Comparison of ENCODE assay signal across 8 cellular contexts in the genomic region with DNA sequence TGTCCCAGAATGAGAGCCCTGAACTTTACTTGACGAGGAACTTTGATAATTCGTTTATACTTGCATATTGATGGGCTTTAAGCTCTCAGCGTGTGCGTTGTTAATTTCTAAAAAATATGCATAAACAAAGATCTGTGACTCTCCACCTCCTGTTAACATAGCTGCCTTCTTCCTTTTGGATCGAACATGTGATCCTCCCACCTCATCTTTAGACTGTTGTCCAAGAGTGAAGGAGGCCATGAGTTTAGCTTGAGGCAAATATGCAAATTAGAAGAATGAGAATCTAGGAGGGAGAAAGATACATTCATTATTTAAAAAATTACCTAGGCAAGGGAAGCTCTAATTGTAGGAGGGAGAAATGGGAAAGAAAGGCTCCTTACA. TPM values are rescaled to one million over a fixed set of nuclear protein-coding genes. Genes with fewer than 3 reads are reported as not detected.
A peak's percentile ranks its signal among the peaks of the same experiment; 100 is the strongest.
DNase-seq lines count a peak whose midpoint lies in the region; ATAC-seq and TF ChIP-seq lines count a peak whose summit lies in the region.

No MANE protein-coding gene starts in this region.

- peak overlapping the region; percentile 85 for H3K27ac ChIP-seq in C4-2B
- H3K27ac ChIP-seq in KOPT-K1 (ENCODE audit: low read depth, low read length, poor library complexity, severe bottlenecking), result peak overlapping the region; percentile 69

- H3K9me3 Mint-ChIP-seq in mesothelial cell of epicardium, result no peaks in the 10 kb centered on the region

- no peak for ATAC-seq in GM18873 (IDR thresholded peaks at IDR 0.05; ENCODE audit: low FRiP score, unreplicated experiment)
- no peak for ATAC-seq in GM21723 (IDR thresholded peaks at IDR 0.05; ENCODE audit: unreplicated experiment)

- DNase-seq in cardiac fibroblast (ENCODE audit: low read depth in 2 of 2) (peak; percentile 21 to 25), mesothelial cell of epicardium (ENCODE audit: low spot score in 2 of 2, unreplicated experiment in 2 of 2) (no peak), dedifferentiated amniotic fluid mesenchymal stem cell (ENCODE audit: extremely low spot score) (no peak)
- no peak for DNase-seq in activated CD4-positive, alpha-beta T cell treated with anti-CD3 and anti-CD28 coated beads, Interleukin-2, amount 50 U/mL, for 48 hours

- no peaks in the 10 kb centered on the region for H3K36me3 ChIP-seq in KOPT-K1 (ENCODE audit: insufficient read depth, low read length)

- H3K4me3 ChIP-seq in cardiac fibroblast (replicated peaks in 1 of 2; ENCODE audit: low read depth in 2 of 2, low read length in 2 of 2), result peak overlapping the region; percentile 72 to 79

- TF ChIP-seq CTCF in C4-2B (conservative IDR thresholded peaks at IDR 0.05) (no peak), cardiac fibroblast (IDR thresholded peaks at IDR 0.05; ENCODE audit: low read depth, low read length) (no peak), mesothelial cell of epicardium (IDR thresholded peaks at IDR 0.05; ENCODE audit: unreplicated experiment) (no peak)

- H3K36me3 Mint-ChIP-seq in mesothelial cell of epicardium, result no peaks in the 10 kb centered on the region

- no peaks in the 10 kb centered on the region for H3K9me3 ChIP-seq in KOPT-K1 (ENCODE audit: insufficient read depth, low read length, poor library complexity, severe bottlenecking)

- H3K4me1 Mint-ChIP-seq in mesothelial cell of epicardium, result peaks cover 37% of the 10 kb centered on the region

- no peaks in the 10 kb centered on the region for H3K27me3 Mint-ChIP-seq in mesothelial cell of epicardium (ENCODE audit: low read depth)

- H3K27ac Mint-ChIP-seq in mesothelial cell of epicardium, result peak overlapping the region; percentile 99

- peak overlapping the region; percentile 79 for H3K4me3 Mint-ChIP-seq in mesothelial cell of epicardium

RNA-seq across cellular contexts. Expression of gene TTC8, which starts 0.6 kb away (rescaled TPM):
- 28.6 to 32.6 TPM (median 29.0 TPM) in 3 replicates for total RNA-seq in mesothelial cell of epicardium

RNA-seq across cellular contexts. Expression of gene EML5, which starts 32.3 kb away (rescaled TPM):
- 1.6 to 2.6 TPM (median 2.0 TPM) in 3 replicates for total RNA-seq in mesothelial cell of epicardium

Comparison
In these comparisons a context has a peak if more than half of its experiments do, and no peak if none do; other contexts are left out.
1. DNase-seq: peak in cardiac fibroblast (2 of 2); none in mesothelial cell of epicardium (0 of 2), dedifferentiated amniotic fluid mesenchymal stem cell (single experiment) and activated CD4-positive, alpha-beta T cell treated with anti-CD3 and anti-CD28 coated beads, Interleukin-2, amount 50 U/mL, for 48 hours (0 of 2).